Comparison of ENCODE assay signal across 1 cellular context in genomic region chr5:43483210-43484048, GRCh38.
TF ChIP-seq lines count a peak whose summit lies in the region.

TSS of gene TMEM267 (minus strand) at chr5:43483865. CDS start at chr5:43453969, 29,896 bp downstream.

TF ChIP-seq in K562, 482 proteins besides CTCF, POLR2A, EP300 and RAD21 (continued from another document and continues in another):
- no peak for TF ChIP-seq TRIM28 (IDR thresholded peaks at IDR 0.05)
- no peak for TF ChIP-seq ZNF436 (CRISPR knock-in tag; IDR thresholded peaks at IDR 0.05)
- peak; percentile 73; the same call in 1 of the 2 replicates for TF ChIP-seq HNRNPL (IDR thresholded peaks at IDR 0.05; ENCODE audit: low read depth, low read length)
- no peak for TF ChIP-seq NR1H2 (CRISPR knock-in tag; IDR thresholded peaks at IDR 0.05)
- no peak for TF ChIP-seq ZNF551 (CRISPR knock-in tag; IDR thresholded peaks at IDR 0.05)
- TF ChIP-seq ETS1 (conservative IDR thresholded peaks at IDR 0.05; ENCODE audit: control insufficient read depth, low read depth, low read length) = peak; percentile 56; the same call in 1 of the 2 replicates
- TF ChIP-seq MAFG (tag; conservative IDR thresholded peaks at IDR 0.05) = no peak
- peak; percentile 13; the same call in 1 of the 2 replicates for TF ChIP-seq GATAD2B (IDR thresholded peaks at IDR 0.05; ENCODE audit: borderline replicate concordance)
- TF ChIP-seq, protein P1, sequence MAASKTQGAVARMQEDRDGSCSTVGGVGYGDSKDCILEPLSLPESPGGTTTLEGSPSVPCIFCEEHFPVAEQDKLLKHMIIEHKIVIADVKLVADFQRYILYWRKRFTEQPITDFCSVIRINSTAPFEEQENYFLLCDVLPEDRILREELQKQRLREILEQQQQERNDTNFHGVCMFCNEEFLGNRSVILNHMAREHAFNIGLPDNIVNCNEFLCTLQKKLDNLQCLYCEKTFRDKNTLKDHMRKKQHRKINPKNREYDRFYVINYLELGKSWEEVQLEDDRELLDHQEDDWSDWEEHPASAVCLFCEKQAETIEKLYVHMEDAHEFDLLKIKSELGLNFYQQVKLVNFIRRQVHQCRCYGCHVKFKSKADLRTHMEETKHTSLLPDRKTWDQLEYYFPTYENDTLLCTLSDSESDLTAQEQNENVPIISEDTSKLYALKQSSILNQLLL (CRISPR knock-in tag; IDR thresholded peaks at IDR 0.05; ENCODE audit: borderline replicate concordance) = no peak
- TF ChIP-seq, protein P2, sequence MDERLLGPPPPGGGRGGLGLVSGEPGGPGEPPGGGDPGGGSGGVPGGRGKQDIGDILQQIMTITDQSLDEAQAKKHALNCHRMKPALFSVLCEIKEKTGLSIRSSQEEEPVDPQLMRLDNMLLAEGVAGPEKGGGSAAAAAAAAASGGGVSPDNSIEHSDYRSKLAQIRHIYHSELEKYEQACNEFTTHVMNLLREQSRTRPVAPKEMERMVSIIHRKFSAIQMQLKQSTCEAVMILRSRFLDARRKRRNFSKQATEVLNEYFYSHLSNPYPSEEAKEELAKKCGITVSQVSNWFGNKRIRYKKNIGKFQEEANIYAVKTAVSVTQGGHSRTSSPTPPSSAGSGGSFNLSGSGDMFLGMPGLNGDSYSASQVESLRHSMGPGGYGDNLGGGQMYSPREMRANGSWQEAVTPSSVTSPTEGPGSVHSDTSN (CRISPR knock-in tag; IDR thresholded peaks at IDR 0.05; ENCODE audit: low read depth) = no peak
- TF ChIP-seq, protein P2 (tag; conservative IDR thresholded peaks at IDR 0.05; ENCODE audit: low read depth) = peak; percentile 45; the same call in 1 of the 2 replicates
- peak; percentile 89 for TF ChIP-seq SMAD1 (IDR thresholded peaks at IDR 0.05; ENCODE audit: low read depth, low read length, partially characterized antibody)
- TF ChIP-seq ZNF24 (IDR thresholded peaks at IDR 0.05) = 0 out of 2 replicates have a peak, but pooled peaks have one; percentile 43
- no peak for TF ChIP-seq CC2D1A (IDR thresholded peaks at IDR 0.05)
- TF ChIP-seq ZNF184 (CRISPR knock-in tag; IDR thresholded peaks at IDR 0.05) = no peak
- 0 out of 2 replicates have a peak, but pooled peaks have one; percentile 45 for TF ChIP-seq ZNF77 (CRISPR knock-in tag; IDR thresholded peaks at IDR 0.05)
- TF ChIP-seq CXXC5 (CRISPR knock-in tag; IDR thresholded peaks at IDR 0.05) = peak; percentile 93
- TF ChIP-seq TCF7 (IDR thresholded peaks at IDR 0.05; ENCODE audit: borderline replicate concordance) = no peak
- TF ChIP-seq GABPB1 (CRISPR knock-in tag; IDR thresholded peaks at IDR 0.05) = peak; percentile 25; the same call in 1 of the 2 replicates
- no peak for TF ChIP-seq ZNF780A (CRISPR knock-in tag; IDR thresholded peaks at IDR 0.05)
- TF ChIP-seq ZNF41 (CRISPR knock-in tag; conservative IDR thresholded peaks at IDR 0.05) = no peak
- TF ChIP-seq, protein P3, sequence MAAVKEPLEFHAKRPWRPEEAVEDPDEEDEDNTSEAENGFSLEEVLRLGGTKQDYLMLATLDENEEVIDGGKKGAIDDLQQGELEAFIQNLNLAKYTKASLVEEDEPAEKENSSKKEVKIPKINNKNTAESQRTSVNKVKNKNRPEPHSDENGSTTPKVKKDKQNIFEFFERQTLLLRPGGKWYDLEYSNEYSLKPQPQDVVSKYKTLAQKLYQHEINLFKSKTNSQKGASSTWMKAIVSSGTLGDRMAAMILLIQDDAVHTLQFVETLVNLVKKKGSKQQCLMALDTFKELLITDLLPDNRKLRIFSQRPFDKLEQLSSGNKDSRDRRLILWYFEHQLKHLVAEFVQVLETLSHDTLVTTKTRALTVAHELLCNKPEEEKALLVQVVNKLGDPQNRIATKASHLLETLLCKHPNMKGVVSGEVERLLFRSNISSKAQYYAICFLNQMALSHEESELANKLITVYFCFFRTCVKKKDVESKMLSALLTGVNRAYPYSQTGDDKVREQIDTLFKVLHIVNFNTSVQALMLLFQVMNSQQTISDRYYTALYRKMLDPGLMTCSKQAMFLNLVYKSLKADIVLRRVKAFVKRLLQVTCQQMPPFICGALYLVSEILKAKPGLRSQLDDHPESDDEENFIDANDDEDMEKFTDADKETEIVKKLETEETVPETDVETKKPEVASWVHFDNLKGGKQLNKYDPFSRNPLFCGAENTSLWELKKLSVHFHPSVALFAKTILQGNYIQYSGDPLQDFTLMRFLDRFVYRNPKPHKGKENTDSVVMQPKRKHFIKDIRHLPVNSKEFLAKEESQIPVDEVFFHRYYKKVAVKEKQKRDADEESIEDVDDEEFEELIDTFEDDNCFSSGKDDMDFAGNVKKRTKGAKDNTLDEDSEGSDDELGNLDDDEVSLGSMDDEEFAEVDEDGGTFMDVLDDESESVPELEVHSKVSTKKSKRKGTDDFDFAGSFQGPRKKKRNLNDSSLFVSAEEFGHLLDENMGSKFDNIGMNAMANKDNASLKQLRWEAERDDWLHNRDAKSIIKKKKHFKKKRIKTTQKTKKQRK (IDR thresholded peaks at IDR 0.05; ENCODE audit: borderline replicate concordance, low read depth, low read length) = no peak
- no peak for TF ChIP-seq ATF1 (CRISPR knock-in tag; IDR thresholded peaks at IDR 0.05)
- TF ChIP-seq ATF1 (tag; IDR thresholded peaks at IDR 0.05) = peak; percentile 93
- TF ChIP-seq EWSR1 (IDR thresholded peaks at IDR 0.05; ENCODE audit: borderline replicate concordance, low read depth, partially characterized antibody) = no peak
- no peak for TF ChIP-seq ZNF253 (CRISPR knock-in tag; conservative IDR thresholded peaks at IDR 0.05)
- 0 out of 2 replicates have a peak, but pooled peaks have one; percentile 24 for TF ChIP-seq ZNF589 (CRISPR knock-in tag; IDR thresholded peaks at IDR 0.05; ENCODE audit: low read depth)
- TF ChIP-seq, protein P4, sequence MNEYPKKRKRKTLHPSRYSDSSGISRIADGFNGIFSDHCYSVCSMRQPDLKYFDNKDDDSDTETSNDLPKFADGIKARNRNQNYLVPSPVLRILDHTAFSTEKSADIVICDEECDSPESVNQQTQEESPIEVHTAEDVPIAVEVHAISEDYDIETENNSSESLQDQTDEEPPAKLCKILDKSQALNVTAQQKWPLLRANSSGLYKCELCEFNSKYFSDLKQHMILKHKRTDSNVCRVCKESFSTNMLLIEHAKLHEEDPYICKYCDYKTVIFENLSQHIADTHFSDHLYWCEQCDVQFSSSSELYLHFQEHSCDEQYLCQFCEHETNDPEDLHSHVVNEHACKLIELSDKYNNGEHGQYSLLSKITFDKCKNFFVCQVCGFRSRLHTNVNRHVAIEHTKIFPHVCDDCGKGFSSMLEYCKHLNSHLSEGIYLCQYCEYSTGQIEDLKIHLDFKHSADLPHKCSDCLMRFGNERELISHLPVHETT (CRISPR knock-in tag; conservative IDR thresholded peaks at IDR 0.05 in 1 of 2, IDR thresholded peaks at IDR 0.05 in 1 of 2) = peak in 1 of 2 experiments; percentile 67; a peak in 1 of 4 replicates
- TF ChIP-seq, protein P5, sequence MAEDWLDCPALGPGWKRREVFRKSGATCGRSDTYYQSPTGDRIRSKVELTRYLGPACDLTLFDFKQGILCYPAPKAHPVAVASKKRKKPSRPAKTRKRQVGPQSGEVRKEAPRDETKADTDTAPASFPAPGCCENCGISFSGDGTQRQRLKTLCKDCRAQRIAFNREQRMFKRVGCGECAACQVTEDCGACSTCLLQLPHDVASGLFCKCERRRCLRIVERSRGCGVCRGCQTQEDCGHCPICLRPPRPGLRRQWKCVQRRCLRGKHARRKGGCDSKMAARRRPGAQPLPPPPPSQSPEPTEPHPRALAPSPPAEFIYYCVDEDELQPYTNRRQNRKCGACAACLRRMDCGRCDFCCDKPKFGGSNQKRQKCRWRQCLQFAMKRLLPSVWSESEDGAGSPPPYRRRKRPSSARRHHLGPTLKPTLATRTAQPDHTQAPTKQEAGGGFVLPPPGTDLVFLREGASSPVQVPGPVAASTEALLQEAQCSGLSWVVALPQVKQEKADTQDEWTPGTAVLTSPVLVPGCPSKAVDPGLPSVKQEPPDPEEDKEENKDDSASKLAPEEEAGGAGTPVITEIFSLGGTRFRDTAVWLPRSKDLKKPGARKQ (CRISPR knock-in tag; IDR thresholded peaks at IDR 0.05) = no peak
- peak; percentile 80 for TF ChIP-seq MBD2 (IDR thresholded peaks at IDR 0.05; ENCODE audit: borderline replicate concordance, low read depth)
- TF ChIP-seq, protein P6, sequence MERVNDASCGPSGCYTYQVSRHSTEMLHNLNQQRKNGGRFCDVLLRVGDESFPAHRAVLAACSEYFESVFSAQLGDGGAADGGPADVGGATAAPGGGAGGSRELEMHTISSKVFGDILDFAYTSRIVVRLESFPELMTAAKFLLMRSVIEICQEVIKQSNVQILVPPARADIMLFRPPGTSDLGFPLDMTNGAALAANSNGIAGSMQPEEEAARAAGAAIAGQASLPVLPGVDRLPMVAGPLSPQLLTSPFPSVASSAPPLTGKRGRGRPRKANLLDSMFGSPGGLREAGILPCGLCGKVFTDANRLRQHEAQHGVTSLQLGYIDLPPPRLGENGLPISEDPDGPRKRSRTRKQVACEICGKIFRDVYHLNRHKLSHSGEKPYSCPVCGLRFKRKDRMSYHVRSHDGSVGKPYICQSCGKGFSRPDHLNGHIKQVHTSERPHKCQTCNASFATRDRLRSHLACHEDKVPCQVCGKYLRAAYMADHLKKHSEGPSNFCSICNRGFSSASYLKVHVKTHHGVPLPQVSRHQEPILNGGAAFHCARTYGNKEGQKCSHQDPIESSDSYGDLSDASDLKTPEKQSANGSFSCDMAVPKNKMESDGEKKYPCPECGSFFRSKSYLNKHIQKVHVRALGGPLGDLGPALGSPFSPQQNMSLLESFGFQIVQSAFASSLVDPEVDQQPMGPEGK (CRISPR knock-in tag; IDR thresholded peaks at IDR 0.05; ENCODE audit: borderline replicate concordance) = no peak; the same call in 1 of the 2 replicates
- TF ChIP-seq RB1 (IDR thresholded peaks at IDR 0.05; ENCODE audit: low read depth) = peak; percentile 72; the same call in 1 of the 2 replicates
- no peak for TF ChIP-seq SRSF7 (optimal IDR thresholded peaks at IDR 0.05; ENCODE audit: low read depth, low read length)
- peak; percentile 55; the same call in 1 of the 2 replicates for TF ChIP-seq SRSF1 (IDR thresholded peaks at IDR 0.05; ENCODE audit: low read depth, low read length)
- TF ChIP-seq CBX3 (IDR thresholded peaks at IDR 0.05; ENCODE audit: borderline replicate concordance in 1 of 2, low read length in 2 of 2) = peak in 1 of 2 experiments; percentile 12; a peak in 1 of 3 replicates
- no peak for TF ChIP-seq ZNF133 (CRISPR knock-in tag; IDR thresholded peaks at IDR 0.05)
- no peak for TF ChIP-seq BRCA1 (IDR thresholded peaks at IDR 0.05)
- TF ChIP-seq BRCA1 (CRISPR knock-in tag; IDR thresholded peaks at IDR 0.05) = no peak
- TF ChIP-seq ZBTB7A (IDR thresholded peaks at IDR 0.05; ENCODE audit: borderline replicate concordance, control insufficient read depth, low read depth, low read length) = peak; percentile 88
- TF ChIP-seq PKNOX1 (IDR thresholded peaks at IDR 0.05) = no peak
- peak; percentile 44 for TF ChIP-seq CHD4 (IDR thresholded peaks at IDR 0.05; ENCODE audit: insufficient read depth, insufficient replicate concordance, low read depth, low read length, poor library complexity, severe bottlenecking)
- no peak for TF ChIP-seq ZNF766 (CRISPR knock-in tag; conservative IDR thresholded peaks at IDR 0.05)
- TF ChIP-seq HCFC1 (IDR thresholded peaks at IDR 0.05; ENCODE audit: low read depth, low read length) = peak; percentile 75
- TF ChIP-seq ZNF445 (CRISPR knock-in tag; IDR thresholded peaks at IDR 0.05; ENCODE audit: low read depth) = no peak; the same call in 1 of the 2 replicates
- TF ChIP-seq CREB3L1 (IDR thresholded peaks at IDR 0.05; ENCODE audit: borderline replicate concordance, low read depth) = peak; percentile 77
- TF ChIP-seq ZSCAN29 (IDR thresholded peaks at IDR 0.05) = no peak
- TF ChIP-seq GTF2F1 (IDR thresholded peaks at IDR 0.05; ENCODE audit: low read depth, low read length) = peak; percentile 88
- peak; percentile 78; the same call in 1 of the 2 replicates for TF ChIP-seq POLR2AphosphoS2 (IDR thresholded peaks at IDR 0.05; ENCODE audit: low read length)
- TF ChIP-seq KDM2B (CRISPR knock-in tag; IDR thresholded peaks at IDR 0.05) = no peak
- TF ChIP-seq PHB2 (IDR thresholded peaks at IDR 0.05; ENCODE audit: low read depth) = no peak
- TF ChIP-seq SP2 (IDR thresholded peaks at IDR 0.05; ENCODE audit: extremely low read depth, low read depth, low read length, poor library complexity, severe bottlenecking) = peak; percentile 94
- TF ChIP-seq CREM (IDR thresholded peaks at IDR 0.05; ENCODE audit: low read depth) = peak; percentile 89
